Comparison of ENCODE assay signal across 17 cellular contexts in the genomic region with DNA sequence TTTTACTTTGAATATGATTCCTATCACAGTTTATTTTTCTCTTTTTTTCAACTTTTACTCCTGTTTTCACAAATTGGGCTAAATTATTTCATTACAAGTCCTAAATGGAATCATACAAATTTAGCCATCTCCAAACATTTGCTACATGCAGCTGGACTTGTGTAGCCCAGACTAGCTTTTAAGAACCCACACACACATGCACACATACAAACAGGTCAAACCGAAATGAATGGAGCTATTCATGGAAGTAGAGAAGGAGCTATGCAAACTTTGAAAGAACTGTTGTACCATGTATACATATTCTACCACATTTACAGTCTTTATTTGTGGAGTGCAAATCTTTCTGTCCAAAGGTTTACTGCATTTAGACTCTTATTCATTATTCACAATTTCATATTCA.
DNase-seq lines count a peak whose midpoint lies in the region; ATAC-seq and TF ChIP-seq lines count a peak whose summit lies in the region.
"Had no signal": no experiment of that assay in that cellular context is flagged by ENCODE, and none has a peak within 500 bp of the region (broad histone marks: within the 10 kb centered on the region; RNA-seq: fewer than 3 reads in every experiment).

No MANE protein-coding gene starts in this region.

- H3K4me1 Mint-ChIP-seq in effector memory CD8-positive, alpha-beta T cell (ENCODE audit: low read depth in 2 of 2), result no peaks in the 10 kb centered on the region
- H3K4me1 Mint-ChIP-seq: CD8-positive, alpha-beta memory T cell; GM23338 had no signal

- H3K9me3 Mint-ChIP-seq in effector memory CD8-positive, alpha-beta T cell, result peaks cover 0 to 17% of the 10 kb centered on the region in 2 donors
- H3K9me3 Mint-ChIP-seq: GM23338 had no signal

- ATAC-seq in effector memory CD8-positive, alpha-beta T cell (replicated peaks), result no peak
- ATAC-seq: GM23338 had no signal

- peak overlapping the region in 1 of 2 donors; percentile 18 for H3K27ac Mint-ChIP-seq in effector memory CD8-positive, alpha-beta T cell
- H3K27ac Mint-ChIP-seq: CD8-positive, alpha-beta memory T cell; GM23338 had no signal

- peak; percentile 42 for DNase-seq in COLO829 (ENCODE audit: low spot score)
- DNase-seq in SK-MEL-5 (ENCODE audit: low read depth, low spot score), result peak; percentile 92
- peak; percentile 9 for DNase-seq in left kidney (ENCODE audit: low read depth, low spot score)
- peak; percentile 10 for DNase-seq in retinal pigment epithelial cell (ENCODE audit: low read depth)
- no peak for DNase-seq in effector memory CD8-positive, alpha-beta T cell
- no peak for DNase-seq in NOMO-1 treated with dmso at 0.1 percent for 144 hours (lab: John Stamatoyannopoulos, UW; ENCODE audit: unreplicated experiment)
- DNase-seq in activated CD4-positive, alpha-beta T cell treated with anti-CD3 and anti-CD28 coated beads, Interleukin-2, amount 50 U/mL, for 48 hours, result no peak
- DNase-seq: CD8-positive, alpha-beta memory T cell; DND-41; NCI-H1417; NCI-H187 treated with DMSO at 0.1 percent for 48 hours; NCI-H345; NCI-H69; NK-92 treated with Interleukin-12 subunit alpha and Interleukin-12 subunit beta, amount 100 ng/mL, for 24 hours; PC-9 had no signal

- in situ Hi-C loops in SK-MEL-5 (cut with HindIII; ENCODE audit: low pct_unique_long_range_greater_than_20kb, low sequenced_read_pairs), result no loop called here

- H3K4me3 ChIP-seq in retinal pigment epithelial cell (ENCODE audit: low read length), result no peak overlapping the region
- H3K4me3 ChIP-seq: BLaER1 treated with 17β-estradiol and CSF1 and Interleukin-3, amounts not matched to agents 10 nM and 100 nM; GM23338; PC-9 had no signal

- H3K4me3 Mint-ChIP-seq in effector memory CD8-positive, alpha-beta T cell, result no peak overlapping the region
- H3K4me3 Mint-ChIP-seq: CD8-positive, alpha-beta memory T cell; GM23338 had no signal

- TF ChIP-seq CTCF in retinal pigment epithelial cell (conservative IDR thresholded peaks at IDR 0.05; ENCODE audit: low read depth, low read length), result no peak

- no peaks in the 10 kb centered on the region for H3K36me3 Mint-ChIP-seq in effector memory CD8-positive, alpha-beta T cell (ENCODE audit: insufficient read depth)
- H3K36me3 Mint-ChIP-seq: CD8-positive, alpha-beta memory T cell had no signal

- no peaks in the 10 kb centered on the region for H3K27me3 Mint-ChIP-seq in effector memory CD8-positive, alpha-beta T cell
- H3K27me3 Mint-ChIP-seq: CD8-positive, alpha-beta memory T cell had no signal

Comparison
In these comparisons a context has a peak if more than half of its experiments do, and no peak if none do; other contexts are left out.
1. DNase-seq: peak in COLO829 (single experiment), SK-MEL-5 (single experiment), left kidney (single experiment) and retinal pigment epithelial cell (single experiment); none in effector memory CD8-positive, alpha-beta T cell (0 of 3), NOMO-1 treated with dmso at 0.1 percent for 144 hours (single experiment) and activated CD4-positive, alpha-beta T cell treated with anti-CD3 and anti-CD28 coated beads, Interleukin-2, amount 50 U/mL, for 48 hours (0 of 2).